14 cellular contexts compared by ENCODE assay signal in genomic region chr2:240227538-240228428, GRCh38.
"Had no signal": no experiment of that assay in that cellular context is flagged by ENCODE, and none has a peak within 500 bp of the region (broad histone marks: within the 10 kb centered on the region; RNA-seq: fewer than 3 reads in every experiment).

No MANE protein-coding gene starts in this region.

- H3K4me3 ChIP-seq: dorsolateral prefrontal cortex, right atrium auricular region, smooth muscle cell, transverse colon had no signal

- FAIRE-seq: endothelial cell of umbilical vein had no signal

- DNase-seq: activated CD4-positive, alpha-beta T cell treated with anti-CD3 and anti-CD28 coated beads for 48 hours; brain microvascular endothelial cell; foreskin melanocyte; mesenchymal stem cell; T1000; transverse colon; WERI-Rb-1 had no signal

- H3K4me3 Mint-ChIP-seq: activated naive CD8-positive, alpha-beta T cell; stimulated activated effector memory CD8-positive, alpha-beta T cell treated with anti-CD3 and anti-CD28 coated beads, Interleukin-12 subunit alpha, Interleukin-12 subunit beta, amount 100 ng/mL, for 72 hours had no signal

- H3K36me3 Mint-ChIP-seq: stimulated activated effector memory CD8-positive, alpha-beta T cell treated with anti-CD3 and anti-CD28 coated beads, Interleukin-12 subunit alpha, Interleukin-12 subunit beta, amount 100 ng/mL, for 72 hours had no signal

- H3K9ac ChIP-seq: parathyroid adenoma had no signal

- H3K4me1 ChIP-seq: parathyroid adenoma had no signal

- H3K36me3 ChIP-seq: brain microvascular endothelial cell, right atrium auricular region, transverse colon, WERI-Rb-1 had no signal

- H3K27ac ChIP-seq: brain microvascular endothelial cell, dorsolateral prefrontal cortex, parathyroid adenoma, right atrium auricular region, transverse colon, WERI-Rb-1 had no signal

- H3K9me3 ChIP-seq: transverse colon had no signal

- H3K27ac Mint-ChIP-seq: activated naive CD8-positive, alpha-beta T cell; stimulated activated effector memory CD8-positive, alpha-beta T cell treated with anti-CD3 and anti-CD28 coated beads, Interleukin-12 subunit alpha, Interleukin-12 subunit beta, amount 100 ng/mL, for 72 hours had no signal

- H3K27me3 ChIP-seq: brain microvascular endothelial cell, dorsolateral prefrontal cortex, right atrium auricular region had no signal
